14 cellular contexts compared by ENCODE assay signal in genomic region chr1:212366901-212367300, GRCh38. TPM values are rescaled to one million over a fixed set of nuclear protein-coding genes. Genes with fewer than 3 reads are reported as not detected.
DNase-seq lines count a peak whose midpoint lies in the region; ATAC-seq, FAIRE-seq and TF ChIP-seq lines count a peak whose summit lies in the region.
"Had no signal": no experiment of that assay in that cellular context is flagged by ENCODE, and none has a peak within 500 bp of the region (broad histone marks: within the 10 kb centered on the region; RNA-seq: fewer than 3 reads in every experiment).

No MANE protein-coding gene starts in this region.

- no peak overlapping the region for H3K9ac ChIP-seq in K562 (ENCODE audit: insufficient read depth in 1 of 2, low read depth in 2 of 2, low read length in 2 of 2)

- WGBS in K562 (ENCODE audit: insufficient coverage, low coverage, missing lambda C conversion rate) = 56% methylated on average over 5 of the region's 5 CpGs

- TF ChIP-seq CTCF in left ventricle myocardium inferior (IDR thresholded peaks at IDR 0.05; ENCODE audit: borderline replicate concordance) (no peak), K562 (IDR thresholded peaks at IDR 0.05 in 2 of 3, conservative IDR thresholded peaks at IDR 0.05 in 1 of 3; ENCODE audit: insufficient read depth in 2 of 3, low read depth in 1 of 3, low read length in 3 of 3) (no peak)

- intact Hi-C loops in left ventricle myocardium inferior (cut with micrococcal nuclease) = loop anchor here (5.0 to 10.0 kb wide), 2 partner anchors 88 to 295 kb away; no protein-coding TSS in a partner anchor
- intact Hi-C loops in Right ventricle myocardium inferior (cut with DNase I) = loop anchor here (2.0 to 5.0 kb wide), 3 partner anchors 80 to 296 kb away; partner anchors contain the start of gene PPP2R5A
- intact Hi-C loops in K562 (cut with micrococcal nuclease) = loop anchor here (5.0 kb wide), 2 partner anchors 90 to 685 kb away; no protein-coding TSS in a partner anchor
- intact Hi-C loops in left colon (cut with DNase I, micrococcal nuclease) = loop anchor here in 1 of 2 donors (5.0 kb wide), 1 partner anchor 295 kb away; no protein-coding TSS in a partner anchor

- H3K79me2 ChIP-seq in K562 (ENCODE audit: control insufficient read depth, insufficient read depth, low read length) = no peaks in the 10 kb centered on the region

- POLR2A ChIA-PET in K562 (lab: Yijun Ruan, JAX) = interaction anchor here (0.7 to 2.4 kb wide), 3 partner anchors 11 to 16 kb away, joined by 3 to 9 read pairs (median 6); no protein-coding TSS in a partner anchor

- H3K4me3 ChIP-seq in left ventricle myocardium inferior = no peak overlapping the region
- no peak overlapping the region for H3K4me3 ChIP-seq in K562
- H3K4me3 ChIP-seq: HAP-1 had no signal

- H3K36me3 ChIP-seq in left ventricle myocardium inferior (peaks cover 23% of the 10 kb centered on the region), K562 (ENCODE audit: control insufficient read depth, insufficient read depth, low read length) (peaks cover 58% of the 10 kb centered on the region)

- H3K4me2 ChIP-seq in K562 (ENCODE audit: insufficient read depth, low read length) = no peak overlapping the region

- H3K4me1 ChIP-seq in left ventricle myocardium inferior (peaks cover 39% of the 10 kb centered on the region), K562 (replicated peaks in 1 of 2; ENCODE audit: control insufficient read depth in 2 of 2, insufficient read depth in 2 of 2, low read length in 2 of 2) (no peaks in the 10 kb centered on the region)
- H3K4me1 ChIP-seq: HAP-1 had no signal

- no peaks in the 10 kb centered on the region for H3K9me1 ChIP-seq in K562 (ENCODE audit: control insufficient read depth, insufficient read depth, low read length)

- no peak for ATAC-seq in Right ventricle myocardium inferior
- peak; percentile 7; the same call in 1 of the 3 replicates for ATAC-seq in K562
- ATAC-seq in left colon = peak; percentile 6
- no peak for ATAC-seq in GM18517 (IDR thresholded peaks at IDR 0.05; ENCODE audit: unreplicated experiment)
- no peak for ATAC-seq in GM21528 (IDR thresholded peaks at IDR 0.05; ENCODE audit: low FRiP score, unreplicated experiment)

- H3K9me3 ChIP-seq in left ventricle myocardium inferior (replicated peaks) = no peaks in the 10 kb centered on the region
- H3K9me3 ChIP-seq in K562 (replicated peaks; ENCODE audit: control insufficient read depth, insufficient read depth, low read depth, low read length) = peaks cover 3% of the 10 kb centered on the region; the same call in 1 of the 2 replicates
- H3K9me3 ChIP-seq: HAP-1 had no signal

- H3K27ac ChIP-seq in left ventricle myocardium inferior (replicated peaks) (peak overlapping the region; percentile 45), K562 (ENCODE audit: extremely low read depth, low read depth, low read length) (no peak overlapping the region)

- H4K20me1 ChIP-seq in K562 (replicated peaks; ENCODE audit: control insufficient read depth, insufficient read depth, low read length) = no peaks in the 10 kb centered on the region

- TF ChIP-seq EP300 in K562 (IDR thresholded peaks at IDR 0.05; ENCODE audit: low read length) = no peak

- TF ChIP-seq POLR2A in K562 (conservative IDR thresholded peaks at IDR 0.05) = no peak; the same call in 1 of the 2 replicates

- DNase-seq in left ventricle myocardium inferior (no peak), Right ventricle myocardium inferior (ENCODE audit: missing footprints) (no peak), K562 (ENCODE audit: extremely low read depth in 1 of 4, low spot score in 3 of 4) (no peak), left colon (no peak), putamen (ENCODE audit: low spot score) (no peak), Ammon's horn (ENCODE audit: low spot score) (no peak)
- DNase-seq: activated CD4-positive, CD25-positive, alpha-beta regulatory T cell treated with anti-CD3 and anti-CD28 coated beads, Interleukin-2, amount 50 U/mL, for 72 hours; DMS79 treated with DMSO at 0.1 percent for 48 hours; NCI-H2171; stimulated activated CD8-positive, alpha-beta memory T cell treated with anti-CD3 and anti-CD28 coated beads, Interleukin-4, amount 100 ng/mL, for 48 hours had no signal

- CTCF ChIA-PET in K562 (lab: Yijun Ruan, JAX; ENCODE audit: low intra/inter-chr PET ratio) = no interaction called here

- no peak for FAIRE-seq in K562 (lab: Jason Lieb, UNC)
- FAIRE-seq: colon had no signal

- no peak overlapping the region for H2AFZ ChIP-seq in K562 (ENCODE audit: low read depth, low read length)

- no peaks in the 10 kb centered on the region for H3K27me3 ChIP-seq in left ventricle myocardium inferior (ENCODE audit: low read depth)
- no peaks in the 10 kb centered on the region for H3K27me3 ChIP-seq in K562 (ENCODE audit: control insufficient read depth in 2 of 2, insufficient read depth in 2 of 2, low read length in 2 of 2)

- TF ChIP-seq RAD21 in K562 (CRISPR knock-in tag; conservative IDR thresholded peaks at IDR 0.05 in 1 of 2, IDR thresholded peaks at IDR 0.05 in 1 of 2) = no peak

- BruUV-seq in K562 (replicated peaks; lab: Mats Ljungman, UMichigan) = no TSS peak

- in situ Hi-C loops in K562 (cut with MboI) = loop anchor here (25.0 kb wide), 1 partner anchor 680 kb away; the partner anchor contains the start of gene NEK2

TF ChIP-seq in K562, 482 proteins besides CTCF, POLR2A, EP300 and RAD21:
- TF ChIP-seq RAD51 (IDR thresholded peaks at IDR 0.05; ENCODE audit: borderline replicate concordance, low read depth) (no peak), RB1 (IDR thresholded peaks at IDR 0.05; ENCODE audit: low read depth) (no peak), ZSCAN29 (IDR thresholded peaks at IDR 0.05) (no peak), STAG1 (CRISPR knock-in tag; IDR thresholded peaks at IDR 0.05; ENCODE audit: borderline replicate concordance) (no peak), RBM22 (IDR thresholded peaks at IDR 0.05; ENCODE audit: low read depth, low read length, poor library complexity, severe bottlenecking) (no peak), ERF (CRISPR knock-in tag; IDR thresholded peaks at IDR 0.05) (no peak), ZNF212 (CRISPR knock-in tag; IDR thresholded peaks at IDR 0.05) (no peak), ZBTB9 (CRISPR knock-in tag; IDR thresholded peaks at IDR 0.05) (no peak), MBD1 (CRISPR knock-in tag; IDR thresholded peaks at IDR 0.05) (no peak), HSF4 (CRISPR knock-in tag; IDR thresholded peaks at IDR 0.05; ENCODE audit: borderline replicate concordance) (no peak), NBN (IDR thresholded peaks at IDR 0.05; ENCODE audit: low read depth) (no peak), GATAD2A (IDR thresholded peaks at IDR 0.05) (no peak), PHTF2 (CRISPR knock-in tag; IDR thresholded peaks at IDR 0.05) (no peak), ZNF57 (CRISPR knock-in tag; IDR thresholded peaks at IDR 0.05) (no peak), FUS (optimal IDR thresholded peaks at IDR 0.05; ENCODE audit: low read depth, low read length) (no peak)

RNA-seq across cellular contexts. Expression of gene PACC1, which starts 47.8 kb away (rescaled TPM):
- total RNA-seq in left ventricle myocardium inferior (2.6 TPM), Right ventricle myocardium inferior (3.4 TPM), K562 (2014; rRNA removed) (10.2 and 19.9 TPM in 2 replicates), K562 (2014; rRNA removed; fragmentation: Illumina TruSeq; extraction: Trizol) (17.7 and 19.3 TPM in 2 replicates), K562 (2015; rRNA removed; fragmentation: Illumina TruSeq; extraction: Trizol) (16.4 and 17.9 TPM in 2 replicates), K562 (2021) (14.7 and 18.1 TPM in 2 replicates), left colon (1 to 10 TPM; 2.8 to 2.9 TPM)
- 20.1 and 37.7 TPM in 2 replicates for total RNA-seq in K562 (2011; cell fraction: chromatin; rRNA removed; ENCODE audit: low replicate concordance)
- 34.2 and 37.6 TPM in 2 replicates for total RNA-seq in K562 (2011; cell fraction: nucleolus; rRNA removed)
- 23.3 and 27.4 TPM in 2 replicates for total RNA-seq in K562 (2011; cell fraction: nucleoplasm; rRNA removed)
- polyA plus RNA-seq in K562 (2011; rRNA removed) (17.3 and 22.0 TPM in 2 replicates), K562 (2014; fragmentation: Illumina TruSeq; extraction: Trizol) (13.1 and 14.9 TPM in 2 replicates), K562 (2014; fragmentation: Nextera tagmentation; extraction: Ambion mirVana) (10 to 100 TPM in 1 of 2 experiments, 1 to 10 TPM in 1; 7.1 to 10.6 TPM), K562 (2014; rRNA removed) (14.3 and 15.3 TPM in 2 replicates)
- 23.6 and 25.5 TPM in 2 replicates for polyA plus RNA-seq in K562 (2011; cell fraction: cytosol; rRNA removed)
- 22.9 and 24.1 TPM in 2 replicates for polyA plus RNA-seq in K562 (2011; cell fraction: nucleus; rRNA removed)
- 7.3 and 12.3 TPM in 2 replicates for polyA plus RNA-seq in K562 (2012)
- 21.0 and 27.3 TPM in 2 replicates for polyA minus RNA-seq in K562 (2011; rRNA and poly(A)+ RNA removed)
- 19.5 and 19.6 TPM in 2 replicates for polyA minus RNA-seq in K562 (2011; cell fraction: cytosol; rRNA and poly(A)+ RNA removed)
- polyA minus RNA-seq in K562 (2011; cell fraction: nucleus; rRNA and poly(A)+ RNA removed) = 23.6 and 30.5 TPM in 2 replicates

Comparison
In these comparisons a context has a peak if more than half of its experiments do, and no peak if none do; other contexts are left out.
1. ATAC-seq: peak in K562 (single experiment) and left colon (single experiment); none in Right ventricle myocardium inferior (single experiment), GM18517 (single experiment) and GM21528 (single experiment).